25 cellular contexts compared by ENCODE assay signal in the genomic region with DNA sequence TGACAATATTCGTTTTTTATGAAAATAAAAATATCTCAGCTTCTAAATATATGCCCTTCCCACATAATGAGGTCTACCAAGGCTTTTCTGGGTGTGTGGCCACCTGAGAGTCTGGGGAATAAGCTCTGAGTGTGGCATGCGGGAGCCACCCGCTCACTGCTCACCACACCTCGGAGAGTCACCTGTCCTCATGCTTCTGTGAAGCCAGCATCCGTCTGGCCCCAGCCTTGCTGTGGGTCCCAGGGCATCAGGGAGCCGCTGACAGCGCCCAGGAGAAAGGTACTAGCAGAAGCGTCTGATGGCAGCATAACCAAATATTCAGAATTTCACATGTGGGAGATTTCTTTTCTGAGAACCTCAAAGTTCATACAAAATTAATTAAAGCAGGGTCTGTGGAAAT.
DNase-seq lines count a peak whose midpoint lies in the region; ATAC-seq and TF ChIP-seq lines count a peak whose summit lies in the region.
"Had no signal": no experiment of that assay in that cellular context is flagged by ENCODE, and none has a peak within 500 bp of the region (broad histone marks: within the 10 kb centered on the region; RNA-seq: fewer than 3 reads in every experiment).

No MANE protein-coding gene starts in this region.

- H3K4me1 ChIP-seq in endodermal cell (ENCODE audit: control insufficient read depth, insufficient read depth, low read length) (no peaks in the 10 kb centered on the region), vagina (no peaks in the 10 kb centered on the region), foreskin keratinocyte (no peaks in the 10 kb centered on the region)
- H3K4me1 ChIP-seq: BE2C had no signal

- H3K4me3 Mint-ChIP-seq in endodermal cell = no peak overlapping the region
- H3K4me3 Mint-ChIP-seq in osteocyte (ENCODE audit: unreplicated experiment) = no peak overlapping the region
- H3K4me3 Mint-ChIP-seq in activated CD8-positive, alpha-beta T cell treated with anti-CD3 and anti-CD28 coated beads for 36 hours = no peak overlapping the region
- H3K4me3 Mint-ChIP-seq: CD14-positive monocyte; CD4-positive, alpha-beta memory T cell; CD4-positive, CD25-positive, alpha-beta regulatory T cell; CD8-positive, alpha-beta memory T cell had no signal

- ATAC-seq in activated CD8-positive, alpha-beta T cell treated with anti-CD3 and anti-CD28 coated beads for 36 hours = no peak
- no peak for ATAC-seq in activated CD4-positive, CD25-positive, alpha-beta regulatory T cell treated with anti-CD3 and anti-CD28 coated beads, Interleukin-2, amount 50 U/mL, for 24 hours
- no peak for ATAC-seq in foreskin keratinocyte
- ATAC-seq: GM12878 had no signal

- DNase-seq in endodermal cell = peak; percentile 18
- peak; percentile 29 for DNase-seq in islet precursor cell
- DNase-seq in osteocyte (ENCODE audit: extremely low spot score, unreplicated experiment) = peak; percentile 60
- peak; percentile 40 to 43 for DNase-seq in vagina (ENCODE audit: extremely low spot score in 2 of 2)
- no peak for DNase-seq in activated CD8-positive, alpha-beta T cell treated with anti-CD3 and anti-CD28 coated beads for 36 hours
- no peak for DNase-seq in foreskin keratinocyte
- DNase-seq: 8988T; ACHN; BE2C; C1 segment of cervical spinal cord; CD4-positive, alpha-beta memory T cell; CD4-positive, CD25-positive, alpha-beta regulatory T cell; CD8-positive, alpha-beta memory T cell; COR-L47; DMS 273 treated with DMSO at 0.1 percent for 48 hours; DMS153; DMS53; DMS79; DND-41; EL; GDM1 had no signal

- no peaks in the 10 kb centered on the region for H3K9me3 Mint-ChIP-seq in endodermal cell
- H3K9me3 Mint-ChIP-seq in osteocyte (ENCODE audit: unreplicated experiment) = no peaks in the 10 kb centered on the region
- no peaks in the 10 kb centered on the region for H3K9me3 Mint-ChIP-seq in activated CD8-positive, alpha-beta T cell treated with anti-CD3 and anti-CD28 coated beads for 36 hours
- H3K9me3 Mint-ChIP-seq: CD14-positive monocyte; CD4-positive, alpha-beta memory T cell; CD4-positive, CD25-positive, alpha-beta regulatory T cell; CD8-positive, alpha-beta memory T cell had no signal

- H3K27ac Mint-ChIP-seq in endodermal cell (no peak overlapping the region), osteocyte (ENCODE audit: unreplicated experiment) (no peak overlapping the region)
- H3K27ac Mint-ChIP-seq in activated CD8-positive, alpha-beta T cell treated with anti-CD3 and anti-CD28 coated beads for 36 hours = no peak overlapping the region
- H3K27ac Mint-ChIP-seq: CD14-positive monocyte; CD4-positive, alpha-beta memory T cell; CD4-positive, CD25-positive, alpha-beta regulatory T cell; CD8-positive, alpha-beta memory T cell had no signal

- TF ChIP-seq CTCF in endodermal cell (conservative IDR thresholded peaks at IDR 0.05) (no peak), osteocyte (IDR thresholded peaks at IDR 0.05) (no peak), vagina (IDR thresholded peaks at IDR 0.05) (no peak), foreskin keratinocyte (conservative IDR thresholded peaks at IDR 0.05) (no peak)
- TF ChIP-seq CTCF in activated CD8-positive, alpha-beta T cell treated with anti-CD3 and anti-CD28 coated beads for 36 hours (IDR thresholded peaks at IDR 0.05) = no peak

- 86 to 90% methylated on average over 6 to 7 of the region's 8 CpGs for WGBS in endodermal cell (ENCODE audit: insufficient coverage in 1 of 2, insufficient read length in 1 of 2), 2 experiments

- POLR2A ChIA-PET in activated CD8-positive, alpha-beta T cell treated with anti-CD3 and anti-CD28 coated beads for 36 hours (lab: Charles Lee) = no interaction called here

- H3K27me3 ChIP-seq in endodermal cell (ENCODE audit: control insufficient read depth, insufficient read depth, low read length, poor library complexity, severe bottlenecking) = no peaks in the 10 kb centered on the region
- H3K27me3 ChIP-seq in vagina = no peaks in the 10 kb centered on the region
- H3K27me3 ChIP-seq in foreskin keratinocyte = no peaks in the 10 kb centered on the region
- H3K27me3 ChIP-seq: BE2C, BLaER1 had no signal

- no peak for TF ChIP-seq POLR2A in vagina (IDR thresholded peaks at IDR 0.05)

- no peaks in the 10 kb centered on the region for H3K36me3 ChIP-seq in endodermal cell (ENCODE audit: control insufficient read depth, insufficient read depth, low read length)
- no peaks in the 10 kb centered on the region for H3K36me3 ChIP-seq in vagina
- H3K36me3 ChIP-seq: BE2C, BLaER1 had no signal

- H3K27ac ChIP-seq in endodermal cell (ENCODE audit: low read depth, low read length) (no peak overlapping the region), vagina (no peak overlapping the region), foreskin keratinocyte (no peak overlapping the region)
- H3K27ac ChIP-seq: BLaER1 had no signal

- H3K4me3 ChIP-seq in endodermal cell (ENCODE audit: low read length) (no peak overlapping the region), vagina (no peak overlapping the region)
- H3K4me3 ChIP-seq: BLaER1, GM12878 had no signal

- H3K27me3 Mint-ChIP-seq in endodermal cell (ENCODE audit: insufficient read depth) = peaks cover 11% of the 10 kb centered on the region
- peaks cover 2% of the 10 kb centered on the region for H3K27me3 Mint-ChIP-seq in osteocyte (ENCODE audit: unreplicated experiment)
- peaks cover 2% of the 10 kb centered on the region for H3K27me3 Mint-ChIP-seq in activated CD8-positive, alpha-beta T cell treated with anti-CD3 and anti-CD28 coated beads for 36 hours

- H3K9me3 ChIP-seq in endodermal cell (ENCODE audit: control insufficient read depth, low read length) = no peaks in the 10 kb centered on the region
- no peaks in the 10 kb centered on the region for H3K9me3 ChIP-seq in vagina
- H3K9me3 ChIP-seq: BE2C, BLaER1 had no signal

- CTCF ChIA-PET in activated CD8-positive, alpha-beta T cell treated with anti-CD3 and anti-CD28 coated beads for 36 hours (lab: Charles Lee) = no interaction called here

- intact Hi-C loops in vagina (cut with DNase I) = no loop called here
- intact Hi-C loops in activated CD8-positive, alpha-beta T cell treated with anti-CD3 and anti-CD28 coated beads for 36 hours (cut with micrococcal nuclease) = loop anchor here (10.0 kb wide), 2 partner anchors 251 to 281 kb away; no protein-coding TSS in a partner anchor

- H3K4me1 Mint-ChIP-seq in endodermal cell = peaks cover 2% of the 10 kb centered on the region
- H3K4me1 Mint-ChIP-seq in osteocyte (ENCODE audit: unreplicated experiment) = no peaks in the 10 kb centered on the region
- H3K4me1 Mint-ChIP-seq in activated CD8-positive, alpha-beta T cell treated with anti-CD3 and anti-CD28 coated beads for 36 hours (ENCODE audit: low read depth) = no peaks in the 10 kb centered on the region
- H3K4me1 Mint-ChIP-seq: CD14-positive monocyte; CD4-positive, alpha-beta memory T cell; CD4-positive, CD25-positive, alpha-beta regulatory T cell; CD8-positive, alpha-beta memory T cell had no signal

- H3K9ac ChIP-seq in endodermal cell (ENCODE audit: extremely low read depth, low read length, poor library complexity, severe bottlenecking) = no peak overlapping the region
- H3K9ac ChIP-seq: BLaER1 had no signal

- H3K36me3 Mint-ChIP-seq in endodermal cell (ENCODE audit: low read depth) = no peaks in the 10 kb centered on the region
- H3K36me3 Mint-ChIP-seq in osteocyte (ENCODE audit: unreplicated experiment) = no peaks in the 10 kb centered on the region
- H3K36me3 Mint-ChIP-seq in activated CD8-positive, alpha-beta T cell treated with anti-CD3 and anti-CD28 coated beads for 36 hours (ENCODE audit: low read depth) = no peaks in the 10 kb centered on the region
- H3K36me3 Mint-ChIP-seq: CD14-positive monocyte; CD4-positive, alpha-beta memory T cell; CD4-positive, CD25-positive, alpha-beta regulatory T cell; CD8-positive, alpha-beta memory T cell had no signal

Comparison
In these comparisons a context has a peak if more than half of its experiments do, and no peak if none do; other contexts are left out.
1. DNase-seq: peak in endodermal cell (single experiment), islet precursor cell (single experiment), osteocyte (single experiment) and vagina (2 of 2); none in activated CD8-positive, alpha-beta T cell treated with anti-CD3 and anti-CD28 coated beads for 36 hours (single experiment) and foreskin keratinocyte (0 of 2).